ENCODE assay signal across 9 cellular contexts in the genomic region with DNA sequence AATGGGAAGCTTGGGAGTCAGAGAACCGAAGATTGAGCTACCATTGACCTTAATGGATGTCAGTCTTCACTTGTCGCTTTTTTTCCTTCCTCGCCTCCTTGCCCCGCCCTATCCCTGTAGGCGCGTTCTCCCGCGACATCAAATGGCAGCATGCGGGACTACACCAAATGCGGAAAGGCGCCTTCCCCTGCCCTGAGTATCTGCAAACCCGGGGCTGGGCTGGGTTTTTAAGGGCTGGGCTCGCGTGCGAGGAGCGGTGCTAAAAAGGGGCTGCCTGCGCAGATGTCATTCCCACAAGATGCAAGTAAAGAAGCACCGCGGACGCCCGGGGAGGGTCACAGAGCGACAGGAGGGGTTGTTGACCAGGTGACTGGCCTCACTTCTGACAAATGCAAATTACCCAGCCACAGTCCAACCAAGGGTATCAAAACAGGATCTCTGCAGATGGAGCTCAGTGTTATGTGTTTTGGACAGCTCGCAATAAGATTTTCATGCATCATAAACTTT. TPM values are rescaled to one million over a fixed set of nuclear protein-coding genes. Genes with fewer than 3 reads are reported as not detected.
DNase-seq lines count a peak whose midpoint lies in the region; ATAC-seq and TF ChIP-seq lines count a peak whose summit lies in the region.
"Had no signal": no experiment of that assay in that cellular context is flagged by ENCODE, and none has a peak within 500 bp of the region (broad histone marks: within the 10 kb centered on the region; RNA-seq: fewer than 3 reads in every experiment).

No MANE protein-coding gene starts in this region.

- TF ChIP-seq CTCF in suprapubic skin (IDR thresholded peaks at IDR 0.05): peak in 1 of 2 donors; percentile 32

- no peak overlapping the region for H3K27ac ChIP-seq in naive thymus-derived CD4-positive, alpha-beta T cell (ENCODE audit: low read depth, low read length)
- H3K27ac ChIP-seq in suprapubic skin: no peak overlapping the region

- H3K9me3 Mint-ChIP-seq in activated CD8-positive, alpha-beta memory T cell treated with anti-CD3 and anti-CD28 coated beads, Interleukin-2, amount 10 ng/mL, durations not matched to agents 7 days and 5 days (ENCODE audit: low read depth): no peaks in the 10 kb centered on the region
- peaks cover 0 to 1% (median 0%) of the 10 kb centered on the region in 11 donors for H3K9me3 Mint-ChIP-seq in naive thymus-derived CD4-positive, alpha-beta T cell

- WGBS in suprapubic skin: 2% methylated on average over 21 of the region's 23 CpGs

- H3K36me3 ChIP-seq in MG63 (no peaks in the 10 kb centered on the region), suprapubic skin (no peaks in the 10 kb centered on the region)
- no peaks in the 10 kb centered on the region for H3K36me3 ChIP-seq in naive thymus-derived CD4-positive, alpha-beta T cell (ENCODE audit: control insufficient read depth in 2 of 3, insufficient read depth in 3 of 3, low read length in 3 of 3)

- H3K27me3 Mint-ChIP-seq in activated CD8-positive, alpha-beta memory T cell treated with anti-CD3 and anti-CD28 coated beads, Interleukin-2, amount 10 ng/mL, durations not matched to agents 7 days and 5 days: peaks cover 30% of the 10 kb centered on the region
- H3K27me3 Mint-ChIP-seq in naive thymus-derived CD4-positive, alpha-beta T cell: peaks cover 22 to 64% (median 54%) of the 10 kb centered on the region in 5 donors

- peak; percentile 52 for DNase-seq in EH (ENCODE audit: low read depth)
- DNase-seq in MG63: peak; percentile 51
- DNase-seq in activated CD8-positive, alpha-beta memory T cell treated with anti-CD3 and anti-CD28 coated beads, Interleukin-2, amount 10 ng/mL, durations not matched to agents 7 days and 5 days: peak; percentile 84
- peak; percentile 33 to 46 for DNase-seq in erythroblast (lab: John Stamatoyannopoulos, UW)
- peak in 6 of 9 donors; percentile 5 to 59 (median 21) for DNase-seq in naive thymus-derived CD4-positive, alpha-beta T cell
- DNase-seq in suprapubic skin (ENCODE audit: low spot score in 2 of 2): peak; percentile 69 to 81
- DNase-seq in NCI-H187 treated with DMSO at 0.1 percent for 48 hours (lab: John Stamatoyannopoulos, UW): no peak

- H3K9me3 ChIP-seq in MG63 (no peaks in the 10 kb centered on the region), suprapubic skin (no peaks in the 10 kb centered on the region)
- H3K9me3 ChIP-seq in naive thymus-derived CD4-positive, alpha-beta T cell (ENCODE audit: control insufficient read depth in 2 of 3, low read length in 3 of 3): no peaks in the 10 kb centered on the region

- H3K4me1 Mint-ChIP-seq in activated CD8-positive, alpha-beta memory T cell treated with anti-CD3 and anti-CD28 coated beads, Interleukin-2, amount 10 ng/mL, durations not matched to agents 7 days and 5 days: peaks cover 35% of the 10 kb centered on the region
- H3K4me1 Mint-ChIP-seq in naive thymus-derived CD4-positive, alpha-beta T cell: peaks cover 13 to 43% (median 23%) of the 10 kb centered on the region in 7 donors

- H3K27me3 ChIP-seq in MG63 (no peaks in the 10 kb centered on the region), suprapubic skin (no peaks in the 10 kb centered on the region)
- peaks cover 0 to 5% of the 10 kb centered on the region in 2 donors for H3K27me3 ChIP-seq in naive thymus-derived CD4-positive, alpha-beta T cell (ENCODE audit: control insufficient read depth in 2 of 2, insufficient read depth in 2 of 2, low read length in 2 of 2)

- intact Hi-C loops in naive thymus-derived CD4-positive, alpha-beta T cell (cut with micrococcal nuclease): loop anchor here (1.0 kb wide), 3 partner anchors 34 to 523 kb away; a partner anchor contains a TSS

- peaks cover 6 to 12% of the 10 kb centered on the region in 2 donors for H3K4me1 ChIP-seq in naive thymus-derived CD4-positive, alpha-beta T cell (ENCODE audit: control insufficient read depth in 2 of 2, insufficient read depth in 2 of 2, low read length in 2 of 2)
- H3K4me1 ChIP-seq in suprapubic skin: peaks cover 16% of the 10 kb centered on the region

- TF ChIP-seq POLR2A in erythroblast (IDR thresholded peaks at IDR 0.05; ENCODE audit: low read length) (no peak), suprapubic skin (IDR thresholded peaks at IDR 0.05) (no peak)

- H3K36me3 Mint-ChIP-seq in activated CD8-positive, alpha-beta memory T cell treated with anti-CD3 and anti-CD28 coated beads, Interleukin-2, amount 10 ng/mL, durations not matched to agents 7 days and 5 days: peaks cover 2% of the 10 kb centered on the region
- peaks cover 0 to 5% (median 0%) of the 10 kb centered on the region in 5 donors for H3K36me3 Mint-ChIP-seq in naive thymus-derived CD4-positive, alpha-beta T cell

- H3K4me3 ChIP-seq in MG63 (no peak overlapping the region), suprapubic skin (peak overlapping the region; percentile 44)
- H3K4me3 ChIP-seq in naive thymus-derived CD4-positive, alpha-beta T cell (ENCODE audit: low read length): peak overlapping the region; percentile 33

- peak; percentile 62 for ATAC-seq in GM21619 (IDR thresholded peaks at IDR 0.05; ENCODE audit: unreplicated experiment)
- ATAC-seq in activated CD8-positive, alpha-beta memory T cell treated with anti-CD3 and anti-CD28 coated beads, Interleukin-2, amount 10 ng/mL, durations not matched to agents 7 days and 5 days: peak; percentile 48
- ATAC-seq in naive thymus-derived CD4-positive, alpha-beta T cell: peak; percentile 72

- CTCF ChIA-PET in activated CD8-positive, alpha-beta memory T cell treated with anti-CD3 and anti-CD28 coated beads, Interleukin-2, amount 10 ng/mL, durations not matched to agents 7 days and 5 days (lab: Charles Lee): interaction anchor here (1.4 to 4.6 kb wide), 5 partner anchors 8 to 56 kb away, joined by 4 to 18 read pairs (median 4); a partner anchor contains a TSS
- CTCF ChIA-PET in naive thymus-derived CD4-positive, alpha-beta T cell (lab: Charles Lee): interaction anchor here (1.2 kb wide), 1 partner anchor 33 kb away, joined by 4 read pairs; no protein-coding TSS in a partner anchor

- POLR2A ChIA-PET in naive thymus-derived CD4-positive, alpha-beta T cell (lab: Charles Lee): no interaction called here

- peak overlapping the region; percentile 70 for H3K4me3 Mint-ChIP-seq in activated CD8-positive, alpha-beta memory T cell treated with anti-CD3 and anti-CD28 coated beads, Interleukin-2, amount 10 ng/mL, durations not matched to agents 7 days and 5 days
- H3K4me3 Mint-ChIP-seq in naive thymus-derived CD4-positive, alpha-beta T cell: peak overlapping the region; percentile 73 to 85 (median 76)

- no peak overlapping the region for H3K27ac Mint-ChIP-seq in activated CD8-positive, alpha-beta memory T cell treated with anti-CD3 and anti-CD28 coated beads, Interleukin-2, amount 10 ng/mL, durations not matched to agents 7 days and 5 days
- H3K27ac Mint-ChIP-seq in naive thymus-derived CD4-positive, alpha-beta T cell: no peak overlapping the region

- TF ChIP-seq EP300 in suprapubic skin (IDR thresholded peaks at IDR 0.05): no peak

RNA-seq across cellular contexts. Expression of a gene that starts 4.7 kb away (rescaled TPM):
- total RNA-seq in MG63 (2014; rRNA removed; shearing (Covaris generic); ENCODE audit: low replicate concordance): 13.3 and 22.9 TPM in 2 replicates
- 10 to 100 TPM; 42.7 to 46.5 TPM for total RNA-seq in activated CD8-positive, alpha-beta memory T cell treated with anti-CD3 and anti-CD28 coated beads, Interleukin-2, amount 10 ng/mL, durations not matched to agents 7 days and 5 days
- 10 to 100 TPM in 1 of 5 experiments, under 1 TPM in 3, not detected in 1; 0.11 to 79.8 (median 0.42) TPM for total RNA-seq in naive thymus-derived CD4-positive, alpha-beta T cell
- not detected for polyA plus RNA-seq in naive thymus-derived CD4-positive, alpha-beta T cell
- 1 to 10 TPM in 3 of 4 donors, under 1 TPM in 1; 0.48 to 1.8 (median 1.5) TPM for total RNA-seq in suprapubic skin

RNA-seq across cellular contexts. Expression of a gene that starts 16.2 kb away (rescaled TPM):
- not detected in 2 replicates for total RNA-seq in MG63 (2014; rRNA removed; shearing (Covaris generic); ENCODE audit: low replicate concordance)
- total RNA-seq in activated CD8-positive, alpha-beta memory T cell treated with anti-CD3 and anti-CD28 coated beads, Interleukin-2, amount 10 ng/mL, durations not matched to agents 7 days and 5 days: not detected
- not detected for total RNA-seq in naive thymus-derived CD4-positive, alpha-beta T cell
- not detected for polyA plus RNA-seq in naive thymus-derived CD4-positive, alpha-beta T cell
- total RNA-seq in suprapubic skin: not detected
- polyA plus RNA-seq: adipose tissue had no signal

RNA-seq across cellular contexts. Expression of a gene that starts 40.3 kb away (rescaled TPM):
- total RNA-seq in MG63 (2014; rRNA removed; shearing (Covaris generic); ENCODE audit: low replicate concordance): 51.9 and 55.0 TPM in 2 replicates
- 100 to 1,000 TPM; 136 to 152 TPM for total RNA-seq in activated CD8-positive, alpha-beta memory T cell treated with anti-CD3 and anti-CD28 coated beads, Interleukin-2, amount 10 ng/mL, durations not matched to agents 7 days and 5 days
- 100 to 1,000 TPM in 3 of 5 experiments, 10 to 100 TPM in 2; 73.1 to 138 (median 117) TPM for total RNA-seq in naive thymus-derived CD4-positive, alpha-beta T cell
- polyA plus RNA-seq in naive thymus-derived CD4-positive, alpha-beta T cell: 10 to 100 TPM; 23.0 to 32.0 TPM
- total RNA-seq in suprapubic skin: 10 to 100 TPM; 12.5 to 55.7 (median 21.6) TPM
